In genomic region chr16:57519796-57520360, GRCh38 we compare ENCODE assay signal across 1 cellular context.
A peak's percentile ranks its signal among the peaks of the same experiment; 100 is the strongest.
TF ChIP-seq lines count a peak whose summit lies in the region.

No MANE protein-coding gene starts in this region.

TF ChIP-seq in IMR-90, 13 proteins besides CTCF, POLR2A, EP300 and RAD21:
- TF ChIP-seq CEBPB (IDR thresholded peaks at IDR 0.05; ENCODE audit: low read depth, low read length), result no peak
- TF ChIP-seq MAFK (IDR thresholded peaks at IDR 0.05; ENCODE audit: low read depth, low read length), result no peak
- no peak for TF ChIP-seq CHD1 (IDR thresholded peaks at IDR 0.05; ENCODE audit: low read depth, low read length)
- TF ChIP-seq RFX5 (IDR thresholded peaks at IDR 0.05; ENCODE audit: low read depth, low read length), result no peak
- no peak; the same call in 1 of the 2 replicates for TF ChIP-seq MAZ (IDR thresholded peaks at IDR 0.05; ENCODE audit: borderline replicate concordance, low read depth, low read length)
- TF ChIP-seq SMC3 (IDR thresholded peaks at IDR 0.05; ENCODE audit: low read depth, low read length), result peak; percentile 88
- TF ChIP-seq ELK1 (IDR thresholded peaks at IDR 0.05; ENCODE audit: borderline replicate concordance, low read depth, low read length), result no peak
- TF ChIP-seq MXI1 (IDR thresholded peaks at IDR 0.05; ENCODE audit: borderline replicate concordance, low read depth, low read length), result no peak
